In the genomic region with DNA sequence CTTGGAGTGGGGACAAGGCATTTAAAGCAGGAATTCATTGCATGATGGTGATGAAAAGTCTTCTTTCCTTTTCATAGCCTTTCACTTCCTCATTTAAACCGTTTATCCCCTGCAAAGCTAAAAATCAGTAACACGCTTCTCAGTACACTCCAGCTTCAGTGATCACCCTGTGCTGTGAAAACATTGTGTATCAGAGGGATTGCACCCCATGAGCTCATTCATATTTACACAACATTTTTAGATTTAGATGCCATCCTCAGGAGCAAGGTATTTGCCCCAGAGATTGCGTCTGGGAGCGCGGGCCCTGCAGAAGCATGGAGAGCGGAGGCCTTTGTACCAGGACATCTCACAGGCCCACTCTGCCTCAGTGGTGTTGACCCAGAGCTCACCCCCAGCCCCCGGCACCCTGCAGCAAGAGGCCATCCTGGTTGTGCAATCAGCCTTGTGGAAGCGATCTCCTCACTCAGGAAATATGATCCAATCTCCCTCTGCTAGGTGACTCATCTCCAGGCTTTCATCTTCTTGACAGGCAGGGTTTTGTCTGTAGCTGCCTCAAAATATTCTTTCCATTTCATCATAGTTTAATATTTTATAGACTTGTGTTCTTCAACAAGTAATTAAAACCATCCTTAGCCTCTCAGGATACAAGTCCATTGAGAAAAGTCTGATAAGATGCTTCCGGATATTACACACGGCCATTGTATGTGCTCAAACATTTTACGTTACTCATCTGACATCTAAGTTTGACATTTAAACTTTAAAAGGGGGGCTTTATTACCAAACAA, we compare ENCODE assay signal across 8 cellular contexts. TPM values are rescaled to one million over a fixed set of nuclear protein-coding genes. Genes with fewer than 3 reads are reported as not detected.
DNase-seq lines count a peak whose midpoint lies in the region; ATAC-seq, FAIRE-seq and TF ChIP-seq lines count a peak whose summit lies in the region.

No MANE protein-coding gene starts in this region.

- H3K36me3 ChIP-seq in spleen = no peaks in the 10 kb centered on the region
- H3K36me3 ChIP-seq in CD8-positive, alpha-beta memory T cell (ENCODE audit: insufficient read depth, low read length) = no peaks in the 10 kb centered on the region

- H3K4me1 ChIP-seq in A549 = peaks cover 26% of the 10 kb centered on the region
- H3K4me1 ChIP-seq in spleen = peaks cover 0 to 9% (median 0%) of the 10 kb centered on the region in 6 donors
- H3K4me1 ChIP-seq in CD8-positive, alpha-beta memory T cell (ENCODE audit: insufficient read depth, low read length) = no peaks in the 10 kb centered on the region

- TF ChIP-seq EP300 in A549 (IDR thresholded peaks at IDR 0.05) = peak; percentile 84 to 93; a peak in 3 of 5 replicates

- peaks cover 13 to 27% of the 10 kb centered on the region in 2 donors for H3K27me3 Mint-ChIP-seq in CD8-positive, alpha-beta memory T cell

- no peaks in the 10 kb centered on the region for H3K4me1 Mint-ChIP-seq in CD8-positive, alpha-beta memory T cell

- H3K27ac Mint-ChIP-seq in CD8-positive, alpha-beta memory T cell = no peak overlapping the region

- DNase-seq in A549 (ENCODE audit: low read depth in 1 of 2, low spot score in 1 of 2) = peak; percentile 70 to 91
- DNase-seq in HS-27A (ENCODE audit: low read depth) = peak; percentile 54
- peak; percentile 100 for DNase-seq in amniotic epithelial cell (ENCODE audit: low read depth)
- DNase-seq in left kidney (ENCODE audit: low read depth, low spot score) = peak; percentile 41
- DNase-seq in spleen = no peak
- no peak for DNase-seq in CD8-positive, alpha-beta memory T cell

- no peak for FAIRE-seq in A549 (lab: Jason Lieb, UNC)

- intact Hi-C loops in spleen (cut with DNase I; ENCODE audit: low total_unique reads) = no loop called here

- H3K4me2 ChIP-seq in A549 = peak overlapping the region; percentile 73

- H3K9me3 Mint-ChIP-seq in CD8-positive, alpha-beta memory T cell = no peaks in the 10 kb centered on the region

- peak; percentile 1 to 58; a peak in 4 of 5 replicates for TF ChIP-seq RAD21 in A549 (conservative IDR thresholded peaks at IDR 0.05 in 1 of 2, IDR thresholded peaks at IDR 0.05 in 1 of 2)

- H3K9me3 ChIP-seq in A549 (peaks cover 11% of the 10 kb centered on the region; the same call in 2 of the 3 replicates), spleen (no peaks in the 10 kb centered on the region)
- H3K9me3 ChIP-seq in CD8-positive, alpha-beta memory T cell (ENCODE audit: low read length) = no peaks in the 10 kb centered on the region

- CTCF ChIA-PET in A549 (lab: Yijun Ruan, JAX) = no interaction called here
- CTCF ChIA-PET in CD8-positive, alpha-beta memory T cell (lab: Charles Lee) = no interaction called here

- H3K4me3 ChIP-seq in A549 = no peak overlapping the region
- no peak overlapping the region for H3K4me3 ChIP-seq in spleen
- no peak overlapping the region for H3K4me3 ChIP-seq in CD8-positive, alpha-beta memory T cell (ENCODE audit: low read length)

- TF ChIP-seq CTCF in A549 (IDR thresholded peaks at IDR 0.05) = no peak
- TF ChIP-seq CTCF in spleen (IDR thresholded peaks at IDR 0.05 in 8 of 11, conservative IDR thresholded peaks at IDR 0.05 in 3 of 11) = no peak

- POLR2A ChIA-PET in A549 (lab: Yijun Ruan, JAX) = interaction anchor here (0.9 to 1.3 kb wide), 2 partner anchors 80 to 409 kb away, joined by 3 to 14 read pairs; no protein-coding TSS in a partner anchor
- POLR2A ChIA-PET in CD8-positive, alpha-beta memory T cell (lab: Charles Lee) = no interaction called here

- no peaks in the 10 kb centered on the region for H3K36me3 Mint-ChIP-seq in CD8-positive, alpha-beta memory T cell

- H3K27me3 ChIP-seq in spleen (replicated peaks in 1 of 7) = peaks cover 0 to 12% (median 0%) of the 10 kb centered on the region in 7 donors
- H3K27me3 ChIP-seq in CD8-positive, alpha-beta memory T cell (ENCODE audit: insufficient read depth, low read length, poor library complexity, severe bottlenecking) = no peaks in the 10 kb centered on the region

- H3K27ac ChIP-seq in A549 (peak overlapping the region; percentile 98), spleen (peak overlapping the region in 2 of 8 donors; percentile 1 to 29)
- H3K27ac ChIP-seq in CD8-positive, alpha-beta memory T cell (ENCODE audit: low read depth, low read length) = no peak overlapping the region

- ATAC-seq in A549 (peak; percentile 90 to 96), HG02885 (IDR thresholded peaks at IDR 0.05; ENCODE audit: poor library complexity, unreplicated experiment) (no peak), GM21825 (IDR thresholded peaks at IDR 0.05; ENCODE audit: unreplicated experiment) (no peak)

- no peak for TF ChIP-seq POLR2A in A549 (IDR thresholded peaks at IDR 0.05; ENCODE audit: low read length)
- no peak for TF ChIP-seq POLR2A in spleen (IDR thresholded peaks at IDR 0.05)

- no peak overlapping the region for H3K4me3 Mint-ChIP-seq in CD8-positive, alpha-beta memory T cell

- 2% methylated on average over 7 of the region's 11 CpGs for WGBS in A549 (ENCODE audit: missing lambda C conversion rate)
- 70 to 81% (median 73%) methylated on average over 11 of the region's 11 CpGs for WGBS in spleen, 5 donors

TF ChIP-seq in A549, 52 proteins besides CTCF, POLR2A, EP300 and RAD21 (continues in another document):
- TF ChIP-seq, protein P1, sequence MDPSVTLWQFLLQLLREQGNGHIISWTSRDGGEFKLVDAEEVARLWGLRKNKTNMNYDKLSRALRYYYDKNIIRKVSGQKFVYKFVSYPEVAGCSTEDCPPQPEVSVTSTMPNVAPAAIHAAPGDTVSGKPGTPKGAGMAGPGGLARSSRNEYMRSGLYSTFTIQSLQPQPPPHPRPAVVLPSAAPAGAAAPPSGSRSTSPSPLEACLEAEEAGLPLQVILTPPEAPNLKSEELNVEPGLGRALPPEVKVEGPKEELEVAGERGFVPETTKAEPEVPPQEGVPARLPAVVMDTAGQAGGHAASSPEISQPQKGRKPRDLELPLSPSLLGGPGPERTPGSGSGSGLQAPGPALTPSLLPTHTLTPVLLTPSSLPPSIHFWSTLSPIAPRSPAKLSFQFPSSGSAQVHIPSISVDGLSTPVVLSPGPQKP (IDR thresholded peaks at IDR 0.05; ENCODE audit: low read depth, low read length) = no peak
- peak; percentile 78 for TF ChIP-seq MAX (IDR thresholded peaks at IDR 0.05)
- TF ChIP-seq HOXB13 (CRISPR knock-in tag; IDR thresholded peaks at IDR 0.05; ENCODE audit: low read depth) = no peak
- peak; percentile 94 to 97 for TF ChIP-seq JUN (IDR thresholded peaks at IDR 0.05)
- TF ChIP-seq FOSL2 (IDR thresholded peaks at IDR 0.05) = peak; percentile 86
- TF ChIP-seq FOSL2 (CRISPR knock-in tag; IDR thresholded peaks at IDR 0.05) = peak; percentile 90
- TF ChIP-seq RARB (CRISPR knock-in tag; IDR thresholded peaks at IDR 0.05) = no peak
- TF ChIP-seq NR3C1 (IDR thresholded peaks at IDR 0.05) = no peak
- peak; percentile 97 for TF ChIP-seq JUNB (IDR thresholded peaks at IDR 0.05)
- no peak for TF ChIP-seq ZNF302 (CRISPR knock-in tag; IDR thresholded peaks at IDR 0.05)
- no peak for TF ChIP-seq KDM1A (IDR thresholded peaks at IDR 0.05; ENCODE audit: low read depth)
- no peak for TF ChIP-seq KDM5A (IDR thresholded peaks at IDR 0.05)
- TF ChIP-seq HDAC2 (IDR thresholded peaks at IDR 0.05) = no peak
- no peak for TF ChIP-seq ZC3H11A (IDR thresholded peaks at IDR 0.05)
- TF ChIP-seq CBX2 (IDR thresholded peaks at IDR 0.05; ENCODE audit: borderline replicate concordance, low read depth) = no peak
- TF ChIP-seq MAZ (IDR thresholded peaks at IDR 0.05; ENCODE audit: borderline replicate concordance, low read depth, low read length) = no peak
- TF ChIP-seq, protein P2, sequence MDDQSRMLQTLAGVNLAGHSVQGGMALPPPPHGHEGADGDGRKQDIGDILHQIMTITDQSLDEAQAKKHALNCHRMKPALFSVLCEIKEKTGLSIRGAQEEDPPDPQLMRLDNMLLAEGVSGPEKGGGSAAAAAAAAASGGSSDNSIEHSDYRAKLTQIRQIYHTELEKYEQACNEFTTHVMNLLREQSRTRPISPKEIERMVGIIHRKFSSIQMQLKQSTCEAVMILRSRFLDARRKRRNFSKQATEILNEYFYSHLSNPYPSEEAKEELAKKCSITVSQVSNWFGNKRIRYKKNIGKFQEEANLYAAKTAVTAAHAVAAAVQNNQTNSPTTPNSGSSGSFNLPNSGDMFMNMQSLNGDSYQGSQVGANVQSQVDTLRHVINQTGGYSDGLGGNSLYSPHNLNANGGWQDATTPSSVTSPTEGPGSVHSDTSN (IDR thresholded peaks at IDR 0.05) = 0 out of 2 replicates have a peak, but pooled peaks have one; percentile 60
- TF ChIP-seq HES2 (IDR thresholded peaks at IDR 0.05) = peak; percentile 87
- peak; percentile 98 to 99 for TF ChIP-seq CEBPB (IDR thresholded peaks at IDR 0.05)
- TF ChIP-seq FOXS1 (CRISPR knock-in tag; IDR thresholded peaks at IDR 0.05) = no peak
- no peak for TF ChIP-seq SREBF2 (IDR thresholded peaks at IDR 0.05)
- TF ChIP-seq SMC3 (IDR thresholded peaks at IDR 0.05) = no peak; the same call in 2 of the 3 replicates
- TF ChIP-seq BHLHE40 (IDR thresholded peaks at IDR 0.05; ENCODE audit: low read depth, low read length) = no peak
- TF ChIP-seq FOSB (CRISPR knock-in tag; IDR thresholded peaks at IDR 0.05) = no peak

RNA-seq across cellular contexts. Expression of gene THBS2, which starts 38.9 kb away (rescaled TPM):
- polyA plus RNA-seq in A549 (2011; rRNA removed) (0.03 and 0.06 TPM in 2 replicates), A549 (2017; fragmentation: RNase III; extraction: RNeasy Plus Mini Kit Qiagen cat#74134 plus additional on column Dnase treatment) (0.01 TPM in 1 of 3 replicates, not detected in the others), spleen (1 to 10 TPM; 1.2 to 2.7 (median 1.5) TPM)
- not detected in 2 replicates for polyA plus RNA-seq in A549 (2012; cell fraction: cytosol; rRNA removed)
- not detected in 2 replicates for polyA plus RNA-seq in A549 (2012; cell fraction: nucleus; rRNA removed)
- 0.10 TPM in 1 of 2 replicates, not detected in the other for polyA minus RNA-seq in A549 (2011; rRNA and poly(A)+ RNA removed)
- total RNA-seq in spleen = 10 to 100 TPM in 2 of 7 donors, 1 to 10 TPM in 5; 2.5 to 24.9 (median 8.1) TPM
- total RNA-seq in CD8-positive, alpha-beta memory T cell = not detected
- polyA plus RNA-seq in CD8-positive, alpha-beta memory T cell = 0.03 TPM

Comparison
In these comparisons a context has a peak if more than half of its experiments do, and no peak if none do; other contexts are left out.
1. ATAC-seq: peak in A549 (2 of 2); none in HG02885 (single experiment) and GM21825 (single experiment).
2. DNase-seq: peak in A549 (2 of 2), HS-27A (single experiment), amniotic epithelial cell (single experiment) and left kidney (single experiment); none in spleen (single experiment) and CD8-positive, alpha-beta memory T cell (0 of 5).